In the genomic region with DNA sequence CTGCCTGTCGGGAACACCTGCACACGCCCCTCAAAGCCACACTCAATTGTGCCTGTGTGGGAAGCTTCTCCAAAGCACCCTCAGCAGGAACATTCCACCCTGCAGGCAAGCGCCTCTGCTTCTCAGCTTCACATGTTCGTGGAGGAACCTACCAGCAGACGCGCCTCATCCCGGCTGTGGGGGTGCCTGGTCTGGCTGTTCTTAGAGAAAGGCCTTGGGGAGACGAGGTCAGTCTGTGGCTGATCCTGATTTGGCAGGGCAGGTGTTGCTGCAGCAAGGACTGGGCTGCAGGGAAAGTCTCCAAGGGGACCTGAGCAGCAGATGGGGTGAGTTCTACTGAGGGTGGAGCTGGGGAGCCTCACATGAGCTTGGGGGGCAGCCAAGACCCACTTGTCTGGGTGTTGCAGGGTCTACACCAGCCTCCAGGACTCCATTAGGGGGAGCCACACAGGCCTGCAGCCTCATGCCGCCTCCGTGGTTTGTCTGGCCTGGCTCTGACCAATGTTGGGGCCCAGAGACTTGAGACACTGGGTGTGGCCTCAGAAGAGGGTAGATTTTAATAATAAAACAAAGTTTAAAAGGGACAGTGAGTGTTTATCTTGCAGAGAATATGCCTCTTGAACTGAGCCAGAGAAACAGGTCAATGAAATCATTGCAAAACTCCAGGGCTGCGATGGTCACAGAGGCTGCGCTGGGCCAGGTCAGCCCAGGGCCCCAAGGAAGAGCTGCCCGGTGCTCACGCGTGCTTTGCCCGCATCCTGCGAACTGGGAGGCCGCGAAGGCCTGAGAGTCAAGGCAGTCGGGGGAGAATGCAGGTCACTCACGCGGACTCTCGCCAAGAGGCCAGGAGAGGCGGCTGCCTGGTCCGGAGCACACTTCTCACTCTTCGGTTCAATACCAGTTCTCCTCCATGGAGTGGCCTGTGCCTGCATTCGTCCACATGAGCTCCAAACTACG, we compare ENCODE assay signal across 16 cellular contexts. TPM values are rescaled to one million over a fixed set of nuclear protein-coding genes. Genes with fewer than 3 reads are reported as not detected.
DNase-seq lines count a peak whose midpoint lies in the region; TF ChIP-seq lines count a peak whose summit lies in the region.
"Had no signal": no experiment of that assay in that cellular context is flagged by ENCODE, and none has a peak within 500 bp of the region (broad histone marks: within the 10 kb centered on the region; RNA-seq: fewer than 3 reads in every experiment).

No MANE protein-coding gene starts in this region.

- CTCF ChIA-PET in BJ (lab: Yijun Ruan, JAX), result interaction anchor here (1.0 to 1.5 kb wide), 2 partner anchors 11 to 38 kb away, joined by 3 to 6 read pairs; no protein-coding TSS in a partner anchor

- peak overlapping the region; percentile 72 for H3K9ac ChIP-seq in neuronal stem cell (ENCODE audit: low read depth, low read length, poor library complexity)
- H3K9ac ChIP-seq: BLaER1 had no signal

- H3K9me3 ChIP-seq in neuronal stem cell (replicated peaks in 1 of 2; ENCODE audit: control insufficient read depth in 2 of 2, insufficient read depth in 1 of 2, low read depth in 1 of 2, low read length in 2 of 2), result peaks cover 6 to 10% of the 10 kb centered on the region in 2 donors

- WGBS in neuronal stem cell (ENCODE audit: extremely low coverage in 2 of 2, insufficient read length in 2 of 2, insufficient replicate concordance in 1 of 2), 2 donors, result no CpG with 5 or more reads among the region's 28 CpGs

- peak overlapping the region; percentile 84 for H4K8ac ChIP-seq in neuronal stem cell (ENCODE audit: low read depth, low read length)

- peak overlapping the region; percentile 47 for H3K23ac ChIP-seq in neuronal stem cell (ENCODE audit: low read depth, low read length, poor library complexity)

- H2BK120ac ChIP-seq in neuronal stem cell (ENCODE audit: low read depth, low read length), result no peak overlapping the region

- peak overlapping the region; percentile 29 for H3K4ac ChIP-seq in neuronal stem cell (ENCODE audit: low read length)

- H3K4me3 ChIP-seq in BJ (ENCODE audit: low read depth, low read length) (no peak overlapping the region), H7 (ENCODE audit: insufficient read depth, low read depth, low read length) (no peak overlapping the region), coronary artery (no peak overlapping the region), neuronal stem cell (ENCODE audit: low read length in 2 of 2) (no peak overlapping the region)
- H3K4me3 ChIP-seq: BLaER1, hepatocyte had no signal

- H3K27ac ChIP-seq in coronary artery (no peak overlapping the region), neuronal stem cell (replicated peaks; ENCODE audit: low read length) (no peak overlapping the region)
- H3K27ac ChIP-seq: BLaER1, hepatocyte had no signal

- peak overlapping the region; percentile 49 for H2BK15ac ChIP-seq in neuronal stem cell (ENCODE audit: low read length)

- H3K27me3 ChIP-seq in BJ (ENCODE audit: control insufficient read depth, insufficient read depth, low read length) (no peaks in the 10 kb centered on the region; the same call in none of the 2 replicates), H7 (ENCODE audit: control insufficient read depth, insufficient read depth, low read length) (no peaks in the 10 kb centered on the region), neuronal stem cell (ENCODE audit: control insufficient read depth in 3 of 3, insufficient read depth in 3 of 3, low read depth in 1 of 3, low read length in 3 of 3) (no peaks in the 10 kb centered on the region)
- H3K27me3 ChIP-seq: BLaER1, hepatocyte had no signal

- peak overlapping the region; percentile 64 for H2AK5ac ChIP-seq in neuronal stem cell (ENCODE audit: low read depth, low read length)

- no peaks in the 10 kb centered on the region for H3K4me1 ChIP-seq in neuronal stem cell (ENCODE audit: control insufficient read depth in 2 of 2, insufficient read depth in 1 of 2, low read depth in 1 of 2, low read length in 2 of 2)

- no peaks in the 10 kb centered on the region for H3K79me1 ChIP-seq in neuronal stem cell (ENCODE audit: low read depth, low read length)

- POLR2A ChIA-PET in BJ (lab: Charles Lee), result no interaction called here

- no peak overlapping the region for H4K91ac ChIP-seq in neuronal stem cell (ENCODE audit: low read depth, low read length, poor library complexity)

- H2BK5ac ChIP-seq in neuronal stem cell (ENCODE audit: low read length), result no peak overlapping the region

- no peak overlapping the region for H3K4me2 ChIP-seq in neuronal stem cell (ENCODE audit: insufficient read depth, low read length, poor library complexity, severe bottlenecking)
- H3K4me2 ChIP-seq: hepatocyte had no signal

- H3K18ac ChIP-seq in neuronal stem cell (ENCODE audit: low read length), result peak overlapping the region; percentile 23

- H3K14ac ChIP-seq in neuronal stem cell (ENCODE audit: low read length), result no peak overlapping the region

- no peak for DNase-seq in BJ (ENCODE audit: low read depth)
- peak; percentile 72 for DNase-seq in H7
- DNase-seq in coronary artery (ENCODE audit: low spot score), result peak; percentile 65
- DNase-seq in neuronal stem cell (ENCODE audit: low spot score), result no peak
- no peak for DNase-seq in COLO668 (lab: John Stamatoyannopoulos, UW; ENCODE audit: unreplicated experiment)
- DNase-seq in DMS 273 (lab: John Stamatoyannopoulos, UW; ENCODE audit: unreplicated experiment), result no peak
- no peak for DNase-seq in anterior cingulate cortex (lab: John Stamatoyannopoulos, UW)
- no peak for DNase-seq in AML-193 (lab: John Stamatoyannopoulos, UW)
- DNase-seq: activated B cell treated with CpG ODN at 0.5 μM for 24 hours, activated gamma-delta T cell, left cardiac atrium, NCI-H146, occipital lobe, substantia nigra had no signal

- H3K36me3 ChIP-seq in BJ (ENCODE audit: control insufficient read depth, insufficient read depth, low read length), result no peaks in the 10 kb centered on the region
- no peaks in the 10 kb centered on the region for H3K36me3 ChIP-seq in H7 (replicated peaks; ENCODE audit: control insufficient read depth, insufficient read depth, low read length)
- H3K36me3 ChIP-seq in neuronal stem cell (replicated peaks in 1 of 2; ENCODE audit: control insufficient read depth in 2 of 2, insufficient read depth in 2 of 2, low read length in 2 of 2), result no peaks in the 10 kb centered on the region
- H3K36me3 ChIP-seq: BLaER1 had no signal

- no peak overlapping the region for H2AFZ ChIP-seq in neuronal stem cell (ENCODE audit: low read length)
- H2AFZ ChIP-seq: hepatocyte had no signal

- no peak overlapping the region for H2BK12ac ChIP-seq in neuronal stem cell (ENCODE audit: low read length)

- TF ChIP-seq CTCF in BJ (IDR thresholded peaks at IDR 0.05; ENCODE audit: insufficient read depth, low read depth, low read length) (peak; percentile 22; the same call in 1 of the 2 replicates), coronary artery (IDR thresholded peaks at IDR 0.05) (no peak)

RNA-seq across cellular contexts. Expression of a gene that starts 21.1 kb away (rescaled TPM):
- polyA plus RNA-seq in BJ (2011; rRNA removed), result 2.9 TPM in 2 replicates
- 0.57 and 2.0 TPM in 2 replicates for polyA minus RNA-seq in BJ (2011; rRNA and poly(A)+ RNA removed)
- 28.0 and 59.8 TPM in 2 replicates for total RNA-seq in H7 (2014; rRNA removed; shearing (Covaris generic))
- 5.1 TPM for polyA plus RNA-seq in neuronal stem cell (2013, experiment 1 of 2)
- 5.5 TPM for polyA plus RNA-seq in neuronal stem cell (2013, experiment 2 of 2)

Comparison
In these comparisons a context has a peak if more than half of its experiments do, and no peak if none do; other contexts are left out.
1. DNase-seq: peak in H7 (single experiment) and coronary artery (single experiment); none in BJ (single experiment), neuronal stem cell (single experiment), COLO668 (single experiment), DMS 273 (single experiment), anterior cingulate cortex (0 of 58) and AML-193 (0 of 2).